Comparison of ENCODE assay signal across 17 cellular contexts in genomic region chr5:122810405-122810804, GRCh38. TPM values are rescaled to one million over a fixed set of nuclear protein-coding genes. Genes with fewer than 3 reads are reported as not detected.
A peak's percentile ranks its signal among the peaks of the same experiment; 100 is the strongest.
DNase-seq lines count a peak whose midpoint lies in the region; ATAC-seq and TF ChIP-seq lines count a peak whose summit lies in the region.
"Had no signal": no experiment of that assay in that cellular context is flagged by ENCODE, and none has a peak within 500 bp of the region (broad histone marks: within the 10 kb centered on the region; RNA-seq: fewer than 3 reads in every experiment).

No MANE protein-coding gene starts in this region.

- no peaks in the 10 kb centered on the region for H3F3A ChIP-seq in SK-N-SH (replicated peaks; ENCODE audit: insufficient read depth)

- intact Hi-C loops in activated T-helper 2 cell treated with anti-CD3 and anti-CD28 coated beads, Interferon-gamma antibody, Interleukin-2, Interleukin-4, amounts not matched to agents 10 μg/mL and 5 μg/mL and 100 μg/mL, durations not matched to agents 14 hours and 24 hours and 36 hours (cut with micrococcal nuclease): loop anchor here (5.0 kb wide), 1 partner anchor 33 kb away; the partner anchor contains the start of gene SNX2

- POLR2A ChIA-PET in SK-N-SH (lab: Yijun Ruan, JAX): no interaction called here

- peaks cover 10% of the 10 kb centered on the region for H3K4me1 Mint-ChIP-seq in mesothelial cell of epicardium
- no peaks in the 10 kb centered on the region for H3K4me1 Mint-ChIP-seq in activated T-helper 2 cell treated with anti-CD3 and anti-CD28 coated beads, Interferon-gamma antibody, Interleukin-2, Interleukin-4, amounts not matched to agents 10 μg/mL and 5 μg/mL and 100 μg/mL, durations not matched to agents 14 hours and 24 hours and 36 hours (ENCODE audit: low read depth)
- H3K4me1 Mint-ChIP-seq: CD8-positive, alpha-beta memory T cell had no signal

- DNase-seq in SK-N-SH (no peak), WERI-Rb-1 (no peak), mesothelial cell of epicardium (ENCODE audit: low spot score in 2 of 2, unreplicated experiment in 2 of 2) (no peak), GM13976 (ENCODE audit: low spot score) (no peak), NCI-H226 (no peak)
- no peak for DNase-seq in activated T-helper 2 cell treated with anti-CD3 and anti-CD28 coated beads, Interferon-gamma antibody, Interleukin-2, Interleukin-4, amounts not matched to agents 10 μg/mL and 5 μg/mL and 100 μg/mL, durations not matched to agents 14 hours and 24 hours and 36 hours (ENCODE audit: low spot score)
- DNase-seq: CD4-positive, CD25-positive, alpha-beta regulatory T cell; CD8-positive, alpha-beta memory T cell; DMS53; DMS79 treated with DMSO at 0.1 percent for 48 hours; GOT3 had no signal

- H3K79me2 ChIP-seq in SK-N-SH (ENCODE audit: insufficient read depth): no peaks in the 10 kb centered on the region

- H3K4me3 ChIP-seq in SK-N-SH (ENCODE audit: low read depth in 2 of 2, low read length in 1 of 2) (no peak overlapping the region), WERI-Rb-1 (ENCODE audit: low read depth, low read length) (no peak overlapping the region)
- H3K4me3 ChIP-seq: BLaER1, HAP-1 had no signal

- H2AFZ ChIP-seq in SK-N-SH (ENCODE audit: low read depth): no peak overlapping the region

- peak overlapping the region; percentile 64 for H3K27ac Mint-ChIP-seq in mesothelial cell of epicardium
- no peak overlapping the region for H3K27ac Mint-ChIP-seq in activated T-helper 2 cell treated with anti-CD3 and anti-CD28 coated beads, Interferon-gamma antibody, Interleukin-2, Interleukin-4, amounts not matched to agents 10 μg/mL and 5 μg/mL and 100 μg/mL, durations not matched to agents 14 hours and 24 hours and 36 hours
- H3K27ac Mint-ChIP-seq: B cell; CD4-positive, CD25-positive, alpha-beta regulatory T cell; CD8-positive, alpha-beta memory T cell had no signal

- no peaks in the 10 kb centered on the region for H4K20me1 ChIP-seq in SK-N-SH (ENCODE audit: insufficient read depth)

- no peak for TF ChIP-seq RAD21 in SK-N-SH (IDR thresholded peaks at IDR 0.05; ENCODE audit: low read length)

- in situ Hi-C loops in GM13976 (cut with MboI; ENCODE audit: low sequenced_read_pairs, unreplicated experiment): no loop called here

- H3K4me1 ChIP-seq in SK-N-SH (ENCODE audit: control insufficient read depth in 1 of 2, insufficient read depth in 2 of 2, low read depth in 1 of 2, low read length in 1 of 2): no peaks in the 10 kb centered on the region
- H3K4me1 ChIP-seq: BLaER1 had no signal

- no peak overlapping the region for H3K9ac ChIP-seq in SK-N-SH
- H3K9ac ChIP-seq: BLaER1 had no signal

- no peak overlapping the region for H3K4me3 Mint-ChIP-seq in mesothelial cell of epicardium
- H3K4me3 Mint-ChIP-seq in activated T-helper 2 cell treated with anti-CD3 and anti-CD28 coated beads, Interferon-gamma antibody, Interleukin-2, Interleukin-4, amounts not matched to agents 10 μg/mL and 5 μg/mL and 100 μg/mL, durations not matched to agents 14 hours and 24 hours and 36 hours (ENCODE audit: low read depth): no peak overlapping the region
- H3K4me3 Mint-ChIP-seq: B cell; CD4-positive, CD25-positive, alpha-beta regulatory T cell; CD8-positive, alpha-beta memory T cell had no signal

- 66% methylated on average over 2 of the region's 2 CpGs for WGBS in SK-N-SH (ENCODE audit: low lambda C conversion rate)

- no peak for TF ChIP-seq EP300 in SK-N-SH (IDR thresholded peaks at IDR 0.05; ENCODE audit: borderline replicate concordance in 1 of 2, low read depth in 1 of 2, low read length in 1 of 2)

- TF ChIP-seq CTCF in SK-N-SH (IDR thresholded peaks at IDR 0.05): no peak
- TF ChIP-seq CTCF in WERI-Rb-1 (IDR thresholded peaks at IDR 0.05; ENCODE audit: low read depth, low read length): no peak
- no peak for TF ChIP-seq CTCF in mesothelial cell of epicardium (IDR thresholded peaks at IDR 0.05; ENCODE audit: unreplicated experiment)
- no peak for TF ChIP-seq CTCF in GM13976 (IDR thresholded peaks at IDR 0.05; ENCODE audit: borderline replicate concordance, control extremely low read depth, extremely low read depth, insufficient read depth, missing control alignments)

- no peak overlapping the region for H3K4me2 ChIP-seq in SK-N-SH
- H3K4me2 ChIP-seq: BLaER1 had no signal

- H3K27me3 Mint-ChIP-seq in mesothelial cell of epicardium (ENCODE audit: low read depth): no peaks in the 10 kb centered on the region
- H3K27me3 Mint-ChIP-seq in activated T-helper 2 cell treated with anti-CD3 and anti-CD28 coated beads, Interferon-gamma antibody, Interleukin-2, Interleukin-4, amounts not matched to agents 10 μg/mL and 5 μg/mL and 100 μg/mL, durations not matched to agents 14 hours and 24 hours and 36 hours (ENCODE audit: low read depth): no peaks in the 10 kb centered on the region
- H3K27me3 Mint-ChIP-seq: B cell; CD4-positive, CD25-positive, alpha-beta regulatory T cell; CD8-positive, alpha-beta memory T cell had no signal

- H3K27ac ChIP-seq in SK-N-SH (ENCODE audit: low read depth in 2 of 2, low read length in 1 of 2): no peak overlapping the region
- H3K27ac ChIP-seq in WERI-Rb-1: peak overlapping the region; percentile 54; the same call in 1 of the 2 replicates
- H3K27ac ChIP-seq: 22Rv1, BLaER1, C4-2B had no signal

- peaks cover 32% of the 10 kb centered on the region for H3K36me3 Mint-ChIP-seq in mesothelial cell of epicardium
- H3K36me3 Mint-ChIP-seq in activated T-helper 2 cell treated with anti-CD3 and anti-CD28 coated beads, Interferon-gamma antibody, Interleukin-2, Interleukin-4, amounts not matched to agents 10 μg/mL and 5 μg/mL and 100 μg/mL, durations not matched to agents 14 hours and 24 hours and 36 hours (ENCODE audit: low read depth): peaks cover 15% of the 10 kb centered on the region

- CTCF ChIA-PET in SK-N-SH (lab: Yijun Ruan, JAX): no interaction called here

- ATAC-seq in SK-N-SH treated with all-trans-retinoic acid at 6 μM for 48 hours: peak; percentile 60

- H3K9me2 ChIP-seq in SK-N-SH: no peaks in the 10 kb centered on the region

- H3K36me3 ChIP-seq in SK-N-SH (replicated peaks in 1 of 2; ENCODE audit: control insufficient read depth in 1 of 2, insufficient read depth in 2 of 2, low read length in 1 of 2) (peaks cover 28 to 41% of the 10 kb centered on the region in 2 experiments), WERI-Rb-1 (peaks cover 10% of the 10 kb centered on the region)

- no peaks in the 10 kb centered on the region for H3K9me3 ChIP-seq in SK-N-SH
- H3K9me3 ChIP-seq in WERI-Rb-1 (ENCODE audit: severe bottlenecking): no peaks in the 10 kb centered on the region
- H3K9me3 ChIP-seq: BLaER1, HAP-1 had no signal

- H3K9me3 Mint-ChIP-seq in mesothelial cell of epicardium: no peaks in the 10 kb centered on the region
- no peaks in the 10 kb centered on the region for H3K9me3 Mint-ChIP-seq in activated T-helper 2 cell treated with anti-CD3 and anti-CD28 coated beads, Interferon-gamma antibody, Interleukin-2, Interleukin-4, amounts not matched to agents 10 μg/mL and 5 μg/mL and 100 μg/mL, durations not matched to agents 14 hours and 24 hours and 36 hours
- H3K9me3 Mint-ChIP-seq: CD4-positive, CD25-positive, alpha-beta regulatory T cell; CD8-positive, alpha-beta memory T cell had no signal

- H3K27me3 ChIP-seq in SK-N-SH (ENCODE audit: insufficient read depth) (no peaks in the 10 kb centered on the region), WERI-Rb-1 (ENCODE audit: insufficient read depth, low read depth, severe bottlenecking) (no peaks in the 10 kb centered on the region)
- H3K27me3 ChIP-seq: BLaER1 had no signal

TF ChIP-seq in SK-N-SH treated with all-trans-retinoic acid at 6 μM for 48 hours, 23 proteins besides CTCF, POLR2A, EP300 and RAD21 (continues in another document):
- TF ChIP-seq CREB5 (CRISPR knock-in tag; IDR thresholded peaks at IDR 0.05; ENCODE audit: low read depth) (no peak), ISL1 (CRISPR knock-in tag; IDR thresholded peaks at IDR 0.05) (peak; percentile 86), ZNF565 (CRISPR knock-in tag; conservative IDR thresholded peaks at IDR 0.05; ENCODE audit: low read depth) (no peak)

TF ChIP-seq in SK-N-SH, 30 proteins besides CTCF, POLR2A, EP300 and RAD21 (continues in another document):
- TF ChIP-seq IRF3 (IDR thresholded peaks at IDR 0.05; ENCODE audit: low read depth, low read length) (no peak), SMC3 (IDR thresholded peaks at IDR 0.05; ENCODE audit: low read depth, low read length) (no peak), TEAD4 (IDR thresholded peaks at IDR 0.05; ENCODE audit: borderline replicate concordance, insufficient read depth) (no peak), ELF1 (IDR thresholded peaks at IDR 0.05) (no peak), TAF1 (IDR thresholded peaks at IDR 0.05; ENCODE audit: borderline replicate concordance, low read depth, low read length) (no peak), MEF2A (IDR thresholded peaks at IDR 0.05; ENCODE audit: borderline replicate concordance, low read depth) (no peak), GATA2 (CRISPR knock-in tag; IDR thresholded peaks at IDR 0.05) (no peak), MAX (IDR thresholded peaks at IDR 0.05; ENCODE audit: low read depth) (no peak)

RNA-seq across cellular contexts. Expression of gene SNX24, which starts 35.0 kb away (rescaled TPM):
- 8.2 and 9.9 TPM in 2 replicates for polyA plus RNA-seq in SK-N-SH (2012; rRNA removed)
- 13.6 and 18.0 TPM in 2 replicates for polyA plus RNA-seq in SK-N-SH (2012; cell fraction: cytosol; rRNA removed)
- 7.9 and 13.1 TPM in 2 replicates for polyA plus RNA-seq in SK-N-SH (2012; cell fraction: nucleus; rRNA removed)
- total RNA-seq in mesothelial cell of epicardium: 40.9 to 50.4 TPM (median 44.5 TPM) in 3 replicates
- 1.3 and 1.7 TPM in 2 replicates for total RNA-seq in activated T-helper 2 cell treated with anti-CD3 and anti-CD28 coated beads, Interferon-gamma antibody, Interleukin-2, Interleukin-4, amounts not matched to agents 10 μg/mL and 5 μg/mL and 100 μg/mL, durations not matched to agents 14 hours and 24 hours and 36 hours

RNA-seq across cellular contexts. Expression of gene SNX2, which starts 35.5 kb away (rescaled TPM):
- polyA plus RNA-seq in SK-N-SH (2012; rRNA removed): 17.4 and 23.2 TPM in 2 replicates
- polyA plus RNA-seq in SK-N-SH (2012; cell fraction: cytosol; rRNA removed): 32.8 and 40.0 TPM in 2 replicates
- polyA plus RNA-seq in SK-N-SH (2012; cell fraction: nucleus; rRNA removed): 3.6 and 8.8 TPM in 2 replicates
- 141 to 147 TPM (median 142 TPM) in 3 replicates for total RNA-seq in mesothelial cell of epicardium
- total RNA-seq in activated T-helper 2 cell treated with anti-CD3 and anti-CD28 coated beads, Interferon-gamma antibody, Interleukin-2, Interleukin-4, amounts not matched to agents 10 μg/mL and 5 μg/mL and 100 μg/mL, durations not matched to agents 14 hours and 24 hours and 36 hours: 31.5 and 36.4 TPM in 2 replicates

Comparison
In these comparisons a context has a peak if more than half of its experiments do, and no peak if none do; other contexts are left out.
1. RNA of gene SNX24, which starts 35.0 kb away (total RNA-seq): 40.9 to 50.4 TPM in mesothelial cell of epicardium; 1.3 to 1.7 TPM in activated T-helper 2 cell treated with anti-CD3 and anti-CD28 coated beads, Interferon-gamma antibody, Interleukin-2, Interleukin-4, amounts not matched to agents 10 μg/mL and 5 μg/mL and 100 μg/mL, durations not matched to agents 14 hours and 24 hours and 36 hours; every median in the first group is over 10 times any median in the second.